22 cellular contexts compared by ENCODE assay signal in the genomic region with DNA sequence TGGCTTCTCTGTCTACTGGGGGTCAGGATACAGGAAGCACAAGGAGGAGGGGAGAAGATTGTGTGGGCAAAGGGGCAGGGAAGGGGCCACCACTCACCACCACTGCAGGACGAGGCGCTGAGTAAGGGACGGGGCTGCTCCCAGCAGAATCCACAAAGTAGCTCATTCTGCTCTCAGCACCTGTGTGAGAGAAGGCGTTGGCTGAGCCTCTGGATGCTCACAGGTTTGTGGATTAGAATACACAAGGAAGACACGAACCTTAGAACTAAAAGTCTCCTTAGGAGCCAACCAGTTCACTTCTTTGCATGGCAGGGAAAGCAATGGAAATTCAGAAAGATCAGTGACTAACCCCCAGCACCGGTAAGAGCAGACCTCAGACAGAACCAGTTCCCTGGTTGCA.
"Had no signal": no experiment of that assay in that cellular context is flagged by ENCODE, and none has a peak within 500 bp of the region (broad histone marks: within the 10 kb centered on the region; RNA-seq: fewer than 3 reads in every experiment).

No MANE protein-coding gene starts in this region.

- H3K4me2 ChIP-seq: neural progenitor cell, smooth muscle cell had no signal

- H3K36me3 Mint-ChIP-seq: neural progenitor cell had no signal

- H3K4me3 ChIP-seq: body of pancreas, neural progenitor cell, pancreas, right lobe of liver, smooth muscle cell, thyroid gland had no signal

- H2AFZ ChIP-seq: neural progenitor cell had no signal

- ATAC-seq: activated CD8-positive, alpha-beta T cell treated with anti-CD3 and anti-CD28 coated beads for 36 hours; activated T-helper 17 cell treated with anti-CD3 and anti-CD28 coated beads, Interleukin-2, amount 50 U/mL, for 72 hours; body of pancreas; left lobe of liver; naive thymus-derived CD4-positive, alpha-beta T cell; pancreas; right lobe of liver had no signal

- H3K9me3 ChIP-seq: body of pancreas, pancreas, right lobe of liver, thyroid gland had no signal

- H3K36me3 ChIP-seq: neural progenitor cell, pancreas, right lobe of liver, thyroid gland had no signal

- H3K27ac Mint-ChIP-seq: activated B cell treated with CpG ODN at 0.5 μM for 24 hours; activated CD8-positive, alpha-beta T cell treated with anti-CD3 and anti-CD28 coated beads for 36 hours; activated T-helper 17 cell treated with anti-CD3 and anti-CD28 coated beads, Interleukin-2, amount 50 U/mL, for 72 hours; neural progenitor cell had no signal

- H3K4me1 ChIP-seq: right lobe of liver had no signal

- H3K4me3 Mint-ChIP-seq: activated B cell treated with CpG ODN at 0.5 μM for 24 hours; activated CD8-positive, alpha-beta T cell treated with anti-CD3 and anti-CD28 coated beads for 36 hours; activated T-helper 17 cell treated with anti-CD3 and anti-CD28 coated beads, Interleukin-2, amount 50 U/mL, for 72 hours; naive thymus-derived CD4-positive, alpha-beta T cell; neural progenitor cell had no signal

- H3K9ac ChIP-seq: neural progenitor cell had no signal

- H3K27ac ChIP-seq: body of pancreas, epithelial cell of prostate, neural progenitor cell, pancreas, right lobe of liver, thyroid gland had no signal

- H3K27me3 ChIP-seq: body of pancreas, neural progenitor cell, pancreas, right lobe of liver, thyroid gland had no signal

- DNase-seq: activated B cell treated with CpG ODN at 0.5 μM for 24 hours; activated CD4-positive, alpha-beta T cell treated with anti-CD3 and anti-CD28 coated beads for 4 hours; activated CD8-positive, alpha-beta T cell treated with anti-CD3 and anti-CD28 coated beads for 36 hours; activated naive CD4-positive, alpha-beta T cell treated with Interleukin-2 at 50 U/mL for 16 hours; activated T-cell treated with anti-CD3 and anti-CD28 coated beads, Interleukin-2, amount 50 U/mL, for 1 hour; body of pancreas; caudate nucleus; foreskin fibroblast; hippocampal formation; kidney; mesenchymal stem cell; naive thymus-derived CD4-positive, alpha-beta T cell; pancreas; right lobe of liver; stimulated activated naive CD4-positive, alpha-beta T cell treated with Interleukin-2 at 50 U/mL for 16 hours; thyroid gland had no signal

- H3K27me3 Mint-ChIP-seq: activated B cell treated with CpG ODN at 0.5 μM for 24 hours; activated CD8-positive, alpha-beta T cell treated with anti-CD3 and anti-CD28 coated beads for 36 hours; naive thymus-derived CD4-positive, alpha-beta T cell had no signal

- H3K9me3 Mint-ChIP-seq: activated CD8-positive, alpha-beta T cell treated with anti-CD3 and anti-CD28 coated beads for 36 hours; activated T-helper 17 cell treated with anti-CD3 and anti-CD28 coated beads, Interleukin-2, amount 50 U/mL, for 72 hours had no signal

- FAIRE-seq: pancreas, TTC549 had no signal
